ENCODE assay signal across 8 cellular contexts in genomic region chr12:8032242-8033152, GRCh38. TPM values are rescaled to one million over a fixed set of nuclear protein-coding genes. Genes with fewer than 3 reads are reported as not detected.
DNase-seq lines count a peak whose midpoint lies in the region; ATAC-seq lines count a peak whose summit lies in the region.

FOXJ2 (plus strand) TSS chr12:8032716; CDS start chr12:8039833, 7,117 bp downstream.

- DNase-seq in NCI-H2107 (lab: John Stamatoyannopoulos, UW) (peak; percentile 75), NCI-H2107 treated with DMSO at 0.1 percent for 48 hours (lab: John Stamatoyannopoulos, UW; ENCODE audit: unreplicated experiment) (no peak), NCI-H1694 (lab: John Stamatoyannopoulos, UW) (peak; percentile 4), cerebellum (ENCODE audit: low spot score) (peak; percentile 87), kidney glomerular epithelial cell (lab: John Stamatoyannopoulos, UW) (peak; percentile 60)
- peak; percentile 75 for DNase-seq in activated CD4-positive, CD25-positive, alpha-beta regulatory T cell treated with anti-CD3 and anti-CD28 coated beads, Interleukin-2, amount 50 U/mL, for 72 hours
- peak; percentile 46 to 72 for DNase-seq in stimulated activated CD4-positive, alpha-beta T cell treated with anti-CD3 and anti-CD28 coated beads, Interleukin-15, amount 100 ng/mL, for 48 hours (ENCODE audit: low read depth in 2 of 2)

- peak; percentile 54 for ATAC-seq in HG02840 (IDR thresholded peaks at IDR 0.05; ENCODE audit: low FRiP score, unreplicated experiment)

RNA-seq across cellular contexts. Expression of gene FOXJ2, which starts in this region (rescaled TPM):
- 6.6 TPM for total RNA-seq in cerebellum
